In the genomic region with DNA sequence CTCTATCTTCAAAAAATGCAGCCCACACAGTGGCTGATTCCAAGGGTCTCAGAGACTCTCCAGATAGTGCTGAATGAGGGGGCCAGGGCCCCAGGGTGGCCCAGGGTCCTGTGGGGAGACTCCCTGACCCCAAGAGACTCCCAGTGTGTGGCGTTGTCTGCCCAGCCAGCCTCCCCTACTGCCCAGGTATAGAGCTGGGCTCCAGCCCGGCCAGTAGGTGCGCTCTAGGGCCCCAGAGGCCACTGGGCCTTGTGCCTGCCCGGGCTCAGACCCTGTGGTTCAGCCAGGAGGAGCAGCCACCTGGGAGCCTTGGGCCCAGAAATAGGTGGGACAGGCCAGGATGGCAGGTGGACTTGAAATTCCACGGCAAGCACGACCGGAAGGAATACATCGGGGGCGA, we compare ENCODE assay signal across 20 cellular contexts. TPM values are rescaled to one million over a fixed set of nuclear protein-coding genes. Genes with fewer than 3 reads are reported as not detected.
A peak's percentile ranks its signal among the peaks of the same experiment; 100 is the strongest.
DNase-seq lines count a peak whose midpoint lies in the region; ATAC-seq and TF ChIP-seq lines count a peak whose summit lies in the region.
"Had no signal": no experiment of that assay in that cellular context is flagged by ENCODE, and none has a peak within 500 bp of the region (broad histone marks: within the 10 kb centered on the region; RNA-seq: fewer than 3 reads in every experiment).

No MANE protein-coding gene starts in this region.

- no peaks in the 10 kb centered on the region for H3K27me3 Mint-ChIP-seq in endodermal cell (ENCODE audit: insufficient read depth)
- H3K27me3 Mint-ChIP-seq: CD8-positive, alpha-beta memory T cell had no signal

- H3K27ac ChIP-seq in endodermal cell (ENCODE audit: low read depth, low read length): no peak overlapping the region
- peak overlapping the region; percentile 78 for H3K27ac ChIP-seq in psoas muscle
- H3K27ac ChIP-seq: 22Rv1, C4-2B, SJCRH30 had no signal

- intact Hi-C loops in psoas muscle (cut with DNase I): no loop called here

- DNase-seq in DMS53 (lab: John Stamatoyannopoulos, UW) (peak; percentile 31), DMS53 treated with DMSO at 0.1 percent for 48 hours (lab: John Stamatoyannopoulos, UW; ENCODE audit: unreplicated experiment) (no peak), HuH-7 (ENCODE audit: low spot score) (peak; percentile 68), endodermal cell (peak; percentile 69), psoas muscle (no peak), HT-29 (ENCODE audit: low spot score) (no peak)
- no peak for DNase-seq in stimulated activated naive CD4-positive, alpha-beta T cell (lab: John Stamatoyannopoulos, UW)
- DNase-seq: CD8-positive, alpha-beta memory T cell; DMS79; HCEC 1CT; MG63; NCI-H1417; NCI-H1694 treated with DMSO at 0.1 percent for 48 hours; NCI-H446 treated with DMSO at 0.1 percent for 48 hours; NCI-H526 treated with DMSO at 0.1 percent for 48 hours had no signal

- 85 to 97% methylated on average over 5 to 7 of the region's 9 CpGs for WGBS in endodermal cell (ENCODE audit: insufficient coverage in 1 of 2, insufficient read length in 1 of 2), 2 experiments
- WGBS in psoas muscle, 3 donors: 51 to 66% (median 61%) methylated on average over 9 of the region's 9 CpGs

- H3K36me3 ChIP-seq in endodermal cell (ENCODE audit: control insufficient read depth, insufficient read depth, low read length) (no peaks in the 10 kb centered on the region), psoas muscle (ENCODE audit: insufficient read depth in 1 of 2, low read depth in 1 of 2) (no peaks in the 10 kb centered on the region)
- H3K36me3 ChIP-seq: MG63, SJCRH30 had no signal

- H3K9me3 Mint-ChIP-seq in endodermal cell: no peaks in the 10 kb centered on the region
- H3K9me3 Mint-ChIP-seq: CD8-positive, alpha-beta memory T cell had no signal

- H3K9me3 ChIP-seq in endodermal cell (ENCODE audit: control insufficient read depth, low read length) (no peaks in the 10 kb centered on the region), psoas muscle (no peaks in the 10 kb centered on the region)
- H3K9me3 ChIP-seq: MG63, SJCRH30 had no signal

- TF ChIP-seq CTCF in endodermal cell (conservative IDR thresholded peaks at IDR 0.05) (peak; percentile 48), psoas muscle (IDR thresholded peaks at IDR 0.05) (no peak)

- peaks cover 7% of the 10 kb centered on the region for H3K4me1 Mint-ChIP-seq in endodermal cell

- H3K9ac ChIP-seq in endodermal cell (ENCODE audit: extremely low read depth, low read length, poor library complexity, severe bottlenecking): no peak overlapping the region

- H3K27me3 ChIP-seq in endodermal cell (ENCODE audit: control insufficient read depth, insufficient read depth, low read length, poor library complexity, severe bottlenecking) (no peaks in the 10 kb centered on the region), psoas muscle (ENCODE audit: insufficient read depth in 3 of 3, low read length in 2 of 3) (no peaks in the 10 kb centered on the region)
- H3K27me3 ChIP-seq: MG63, SJCRH30 had no signal

- H3K4me3 ChIP-seq in endodermal cell (ENCODE audit: low read length): no peak overlapping the region
- H3K4me3 ChIP-seq in psoas muscle: no peak overlapping the region
- H3K4me3 ChIP-seq: MG63, SJCRH30 had no signal

- no peaks in the 10 kb centered on the region for H3K36me3 Mint-ChIP-seq in endodermal cell (ENCODE audit: low read depth)
- H3K36me3 Mint-ChIP-seq: CD8-positive, alpha-beta memory T cell had no signal

- peaks cover 9% of the 10 kb centered on the region for H3K4me1 ChIP-seq in endodermal cell (ENCODE audit: control insufficient read depth, insufficient read depth, low read length)
- peaks cover 23% of the 10 kb centered on the region for H3K4me1 ChIP-seq in psoas muscle

- no peak overlapping the region for H3K27ac Mint-ChIP-seq in endodermal cell

- no peak overlapping the region for H3K4me3 Mint-ChIP-seq in endodermal cell
- H3K4me3 Mint-ChIP-seq: CD8-positive, alpha-beta memory T cell had no signal

- ATAC-seq in psoas muscle (peak; percentile 10 to 51 (median 32)), HG02981 (IDR thresholded peaks at IDR 0.05; ENCODE audit: unreplicated experiment) (no peak)

RNA-seq across cellular contexts. Expression of a gene that starts 30.3 kb away (rescaled TPM):
- total RNA-seq in endodermal cell (1 to 10 TPM; 2.5 to 6.7 TPM), psoas muscle (under 1 TPM in 2 of 4 donors, not detected in 2; 0.13 to 0.14 TPM)
- polyA plus RNA-seq in endodermal cell (2013, experiment 1 of 2): 0.75 TPM
- 0.75 TPM for polyA plus RNA-seq in endodermal cell (2013, experiment 2 of 2)
- under 1 TPM in 2 of 3 donors, not detected in 1; 0.01 to 0.03 TPM for polyA plus RNA-seq in psoas muscle
- total RNA-seq in HT-29 (2014; rRNA removed; shearing (Covaris generic)): 0.05 and 0.13 TPM in 2 replicates
- total RNA-seq: CD8-positive, alpha-beta memory T cell; LHCN-M2; SJCRH30 had no signal
- polyA plus RNA-seq: CD8-positive, alpha-beta memory T cell had no signal

Comparison
In these comparisons a context has a peak if more than half of its experiments do, and no peak if none do; other contexts are left out.
1. DNase-seq: peak in DMS53 (single experiment), HuH-7 (single experiment) and endodermal cell (single experiment); none in DMS53 treated with DMSO at 0.1 percent for 48 hours (single experiment), psoas muscle (0 of 2), stimulated activated naive CD4-positive, alpha-beta T cell (0 of 6) and HT-29 (single experiment).